8 cellular contexts compared by ENCODE assay signal in the genomic region with DNA sequence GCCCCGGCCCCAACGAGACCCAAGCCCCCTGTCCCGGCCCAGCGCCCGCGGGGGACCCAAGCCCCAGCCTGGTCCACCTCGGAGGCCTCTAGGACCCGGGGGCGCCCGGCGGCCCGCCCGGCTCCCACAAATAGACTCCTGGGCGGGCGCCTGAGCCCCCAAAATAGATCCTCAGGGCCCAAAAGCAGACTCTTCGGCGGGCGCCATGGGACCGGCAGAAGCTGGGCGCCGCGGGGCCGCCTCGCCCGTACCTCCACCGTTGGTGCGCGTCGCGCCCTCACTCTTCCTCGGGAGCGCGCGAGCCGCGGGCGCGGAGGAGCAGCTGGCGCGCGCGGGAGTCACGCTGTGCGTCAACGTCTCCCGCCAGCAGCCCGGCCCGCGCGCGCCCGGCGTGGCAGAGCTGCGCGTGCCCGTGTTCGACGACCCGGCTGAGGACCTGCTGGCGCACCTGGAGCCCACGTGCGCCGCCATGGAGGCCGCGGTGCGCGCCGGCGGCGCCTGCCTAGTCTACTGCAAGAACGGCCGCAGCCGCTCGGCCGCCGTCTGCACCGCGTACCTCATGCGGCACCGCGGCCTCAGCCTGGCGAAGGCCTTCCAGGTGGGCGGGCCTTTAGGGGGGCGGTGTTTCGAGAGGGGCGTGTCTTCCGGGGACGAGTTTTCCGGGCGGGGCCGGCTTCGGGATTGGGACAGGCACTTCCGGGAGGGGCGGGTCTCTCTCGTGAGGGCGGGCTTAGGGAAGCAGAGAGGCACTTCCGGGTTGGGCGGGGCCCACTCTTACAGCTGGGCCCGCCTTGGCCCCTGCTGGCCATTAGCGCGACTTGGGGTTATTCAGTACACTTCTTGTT. TPM values are rescaled to one million over a fixed set of nuclear protein-coding genes. Genes with fewer than 3 reads are reported as not detected.
A peak's percentile ranks its signal among the peaks of the same experiment; 100 is the strongest.
DNase-seq lines count a peak whose midpoint lies in the region; ATAC-seq and TF ChIP-seq lines count a peak whose summit lies in the region.

No MANE protein-coding gene starts in this region.

- 0 to 1% (median 0%) methylated on average over 1 to 101 of the region's 101 CpGs for WGBS in adrenal gland, 4 donors
- 0% methylated on average over 79 to 101 of the region's 101 CpGs for WGBS in heart right ventricle, 2 donors

- peaks cover 3% of the 10 kb centered on the region for H3K27me3 Mint-ChIP-seq in progenitor cell of endocrine pancreas

- intact Hi-C loops in adrenal gland (cut with DNase I) (no loop called here), heart right ventricle (cut with DNase I) (loop anchor here in 1 of 10 donors (5.0 kb wide), 1 partner anchor 37 kb away; no protein-coding TSS in a partner anchor)

- H3K4me1 ChIP-seq in adrenal gland (replicated peaks in 1 of 2) (peaks cover 24 to 55% of the 10 kb centered on the region in 2 donors), heart right ventricle (peaks cover 9 to 81% (median 48%) of the 10 kb centered on the region in 9 donors)

- peaks cover 2% of the 10 kb centered on the region for H3K36me3 Mint-ChIP-seq in progenitor cell of endocrine pancreas (ENCODE audit: insufficient read depth)

- ATAC-seq in HG02840 (IDR thresholded peaks at IDR 0.05; ENCODE audit: low FRiP score, unreplicated experiment) (peak; percentile 54), heart right ventricle (peak; percentile 85 to 96 (median 92))

- no peaks in the 10 kb centered on the region for H3K9me3 Mint-ChIP-seq in progenitor cell of endocrine pancreas (ENCODE audit: low read depth)

- H3K27ac Mint-ChIP-seq in progenitor cell of endocrine pancreas: peak overlapping the region; percentile 82

- no peaks in the 10 kb centered on the region for H3K36me3 ChIP-seq in adrenal gland (replicated peaks in 1 of 2)
- peaks cover 0 to 17% (median 0%) of the 10 kb centered on the region in 9 donors for H3K36me3 ChIP-seq in heart right ventricle

- H3K4me3 ChIP-seq in GM12875 (ENCODE audit: low read depth, low read length) (peak overlapping the region; percentile 78), adrenal gland (peak overlapping the region; percentile 51 to 89 (median 77)), heart right ventricle (peak overlapping the region; percentile 69 to 97 (median 86))

- no peaks in the 10 kb centered on the region for H3K27me3 ChIP-seq in adrenal gland
- no peaks in the 10 kb centered on the region for H3K27me3 ChIP-seq in heart right ventricle

- peak overlapping the region; percentile 76 for H3K4me3 Mint-ChIP-seq in progenitor cell of endocrine pancreas (ENCODE audit: low read depth)

- peaks cover 17% of the 10 kb centered on the region for H3K4me1 Mint-ChIP-seq in progenitor cell of endocrine pancreas (ENCODE audit: low read depth)

- TF ChIP-seq POLR2A in adrenal gland (IDR thresholded peaks at IDR 0.05): peak; percentile 88 to 95

- H3K9me3 ChIP-seq in adrenal gland (replicated peaks in 1 of 3) (no peaks in the 10 kb centered on the region), heart right ventricle (no peaks in the 10 kb centered on the region)

- TF ChIP-seq CTCF in GM12875 (IDR thresholded peaks at IDR 0.05; ENCODE audit: borderline replicate concordance, insufficient read depth, low read depth, low read length) (peak; percentile 38; the same call in 1 of the 2 replicates), adrenal gland (IDR thresholded peaks at IDR 0.05) (peak in 2 of 6 experiments; percentile 50 to 53), heart right ventricle (IDR thresholded peaks at IDR 0.05) (peak in 8 of 9 donors; percentile 10 to 56 (median 38)), progenitor cell of endocrine pancreas (IDR thresholded peaks at IDR 0.05; ENCODE audit: unreplicated experiment) (peak; percentile 43)

- DNase-seq in NCI-H1436 treated with DMSO at 0.1 percent for 48 hours (lab: John Stamatoyannopoulos, UW): peak; percentile 70
- peak; percentile 99 for DNase-seq in T follicular helper cell (ENCODE audit: low read depth)
- peak; percentile 99 to 100 (median 100) for DNase-seq in adrenal gland
- DNase-seq in heart right ventricle: peak; percentile 100
- peak; percentile 99 for DNase-seq in progenitor cell of endocrine pancreas (ENCODE audit: low spot score, unreplicated experiment)
- peak; percentile 100 for DNase-seq in ureter (ENCODE audit: low spot score)

- H3K27ac ChIP-seq in adrenal gland (peak overlapping the region; percentile 95 to 99 (median 98)), heart right ventricle (peak overlapping the region; percentile 96 to 100 (median 99))

RNA-seq across cellular contexts. Expression of gene DUSP28, which starts 0.5 kb away (rescaled TPM):
- total RNA-seq in adrenal gland (10 to 100 TPM in 3 of 8 donors, 1 to 10 TPM in 5; 4.9 to 22.2 (median 8.3) TPM), heart right ventricle (10 to 100 TPM; 10.6 to 22.1 (median 15.4) TPM), progenitor cell of endocrine pancreas (4.9 and 6.4 TPM in 2 replicates), ureter (6.2 TPM)
- polyA plus RNA-seq in adrenal gland (10 to 100 TPM in 1 of 3 donors, 1 to 10 TPM in 2; 7.2 to 14.5 (median 8.8) TPM), heart right ventricle (1 to 10 TPM; 4.7 to 7.3 TPM)

RNA-seq across cellular contexts. Expression of gene ANKMY1, which starts 2.9 kb away (rescaled TPM):
- total RNA-seq in adrenal gland (10 to 100 TPM in 5 of 8 donors, 1 to 10 TPM in 3; 7.2 to 20.3 (median 13.0) TPM), heart right ventricle (1 to 10 TPM; 3.8 to 7.8 (median 5.3) TPM), progenitor cell of endocrine pancreas (29.0 and 29.2 TPM in 2 replicates), ureter (52.8 TPM)
- polyA plus RNA-seq in adrenal gland (10 to 100 TPM in 2 of 3 donors, 1 to 10 TPM in 1; 8.1 to 31.7 (median 10.0) TPM), heart right ventricle (10 to 100 TPM in 1 of 2 donors, 1 to 10 TPM in 1; 1.9 to 15.6 TPM)

RNA-seq across cellular contexts. Expression of gene RNPEPL1, which starts 7.6 kb away (rescaled TPM):
- total RNA-seq in adrenal gland (10 to 100 TPM; 37.0 to 93.3 (median 59.5) TPM), heart right ventricle (100 to 1,000 TPM in 2 of 10 donors, 10 to 100 TPM in 8; 62.8 to 116 (median 73.3) TPM), progenitor cell of endocrine pancreas (50.8 and 52.2 TPM in 2 replicates), ureter (57.3 TPM)
- polyA plus RNA-seq in adrenal gland (100 to 1,000 TPM in 2 of 3 donors, 1 to 10 TPM in 1; 5.1 to 259 (median 110) TPM), heart right ventricle (100 to 1,000 TPM in 1 of 2 donors, 10 to 100 TPM in 1; 76.7 to 247 TPM)

RNA-seq across cellular contexts. Expression of gene CAPN10, which starts 25.8 kb away (rescaled TPM):
- 10 to 100 TPM; 17.3 to 41.8 (median 24.6) TPM for total RNA-seq in adrenal gland
- polyA plus RNA-seq in adrenal gland: 100 to 1,000 TPM in 2 of 3 donors, 1 to 10 TPM in 1; 4.7 to 158 (median 102) TPM
- total RNA-seq in heart right ventricle: 10 to 100 TPM; 16.8 to 73.8 (median 21.0) TPM
- 10 to 100 TPM; 19.1 to 89.5 TPM for polyA plus RNA-seq in heart right ventricle
- total RNA-seq in progenitor cell of endocrine pancreas: 65.5 and 67.2 TPM in 2 replicates
- 34.4 TPM for total RNA-seq in ureter

Comparison
In these comparisons a context has a peak if more than half of its experiments do, and no peak if none do; other contexts are left out.
1. Peak in every context shown above with its lines: DNase-seq, ATAC-seq, H3K4me3 ChIP-seq and H3K27ac ChIP-seq.